ENCODE assay signal across 1 cellular context in the genomic region with DNA sequence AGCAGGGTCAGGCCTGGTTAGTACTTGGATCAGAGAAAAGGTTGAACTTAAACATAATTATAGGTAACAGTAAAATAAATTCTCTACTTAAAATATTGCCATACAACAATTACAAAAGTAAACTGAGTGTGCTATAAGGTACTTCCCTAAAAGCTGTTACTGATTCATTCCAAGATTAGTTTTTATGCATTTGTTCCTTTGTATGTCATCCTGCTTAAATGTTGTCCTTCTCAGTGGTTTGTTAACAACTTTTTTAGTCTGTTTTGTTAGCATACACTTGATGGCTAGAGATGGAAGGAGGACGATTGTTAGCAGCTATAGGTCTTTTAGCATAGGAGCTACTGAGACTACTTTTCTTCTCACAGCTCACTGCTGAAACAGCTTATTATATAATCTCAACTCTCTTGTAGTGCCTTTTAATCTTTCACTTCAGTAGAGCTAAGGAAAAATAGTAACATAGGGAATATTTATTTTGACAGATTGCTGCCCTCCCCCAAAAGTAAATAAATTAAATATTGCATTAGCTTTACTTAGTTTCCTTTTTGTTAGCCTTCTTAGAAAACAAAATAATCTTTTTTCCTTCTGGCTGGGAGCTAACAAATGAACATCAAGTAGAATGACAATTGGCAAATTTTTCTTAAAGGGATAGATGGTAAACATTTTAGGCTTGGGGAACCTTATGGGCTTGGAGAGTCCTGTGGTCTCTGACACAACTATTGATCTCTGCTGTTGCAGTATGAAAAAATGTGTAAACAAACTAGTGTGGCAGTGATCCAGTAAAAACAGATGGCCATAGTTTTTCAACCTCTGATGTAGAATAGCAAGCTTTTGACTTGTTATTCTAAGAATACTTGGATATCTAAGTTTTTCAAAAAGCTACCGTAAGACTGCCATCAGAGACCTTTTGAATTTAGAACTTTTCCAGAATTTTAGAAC.
TF ChIP-seq lines count a peak whose summit lies in the region.

No MANE protein-coding gene starts in this region.

TF ChIP-seq in IMR-90, 13 proteins besides CTCF, POLR2A, EP300 and RAD21:
- TF ChIP-seq MXI1 (IDR thresholded peaks at IDR 0.05; ENCODE audit: borderline replicate concordance, low read depth, low read length) (no peak), ELK1 (IDR thresholded peaks at IDR 0.05; ENCODE audit: borderline replicate concordance, low read depth, low read length) (no peak), RCOR1 (IDR thresholded peaks at IDR 0.05; ENCODE audit: insufficient replicate concordance, low read length) (no peak)
TF ChIP-seq in IMR-90: peak in this region for 0.
